In genomic region chr19:13748169-13748884, GRCh38 we compare ENCODE assay signal across 8 cellular contexts. TPM values are rescaled to one million over a fixed set of nuclear protein-coding genes. Genes with fewer than 3 reads are reported as not detected.
DNase-seq lines count a peak whose midpoint lies in the region; ATAC-seq, FAIRE-seq and TF ChIP-seq lines count a peak whose summit lies in the region.

No MANE protein-coding gene starts in this region.

- DNase-seq in DMS53 (lab: John Stamatoyannopoulos, UW) (peak; percentile 59), glutamatergic neuron (no peak), skeletal muscle cell (ENCODE audit: low read depth) (no peak), GM12891 (ENCODE audit: insufficient read length, low spot score) (no peak), cerebellar cortex (ENCODE audit: low spot score) (no peak), HuH-7 (ENCODE audit: low spot score) (no peak)
- peak; percentile 30 for DNase-seq in activated CD8-positive, alpha-beta T cell treated with anti-CD3 and anti-CD28 coated beads, Interleukin-2, amount 10 ng/mL, durations not matched to agents 7 days and 5 days

- H3K4me3 Mint-ChIP-seq in activated CD8-positive, alpha-beta T cell treated with anti-CD3 and anti-CD28 coated beads, Interleukin-2, amount 10 ng/mL, durations not matched to agents 7 days and 5 days: peak overlapping the region; percentile 94
- peak overlapping the region; percentile 94 for H3K4me3 Mint-ChIP-seq in glutamatergic neuron (ENCODE audit: unreplicated experiment)

- H3K27ac Mint-ChIP-seq in activated CD8-positive, alpha-beta T cell treated with anti-CD3 and anti-CD28 coated beads, Interleukin-2, amount 10 ng/mL, durations not matched to agents 7 days and 5 days: peak overlapping the region; percentile 96
- peak overlapping the region; percentile 69 for H3K27ac Mint-ChIP-seq in glutamatergic neuron (ENCODE audit: unreplicated experiment)

- H3K27me3 Mint-ChIP-seq in activated CD8-positive, alpha-beta T cell treated with anti-CD3 and anti-CD28 coated beads, Interleukin-2, amount 10 ng/mL, durations not matched to agents 7 days and 5 days (ENCODE audit: low read depth): no peaks in the 10 kb centered on the region
- H3K27me3 Mint-ChIP-seq in glutamatergic neuron (ENCODE audit: unreplicated experiment): no peaks in the 10 kb centered on the region

- no peak for TF ChIP-seq POLR2A in GM12891 (IDR thresholded peaks at IDR 0.05; ENCODE audit: low read depth, low read length)

- TF ChIP-seq CTCF in glutamatergic neuron (IDR thresholded peaks at IDR 0.05; ENCODE audit: partially characterized antibody, unreplicated experiment): no peak

- TF ChIP-seq RAD21 in Ishikawa (IDR thresholded peaks at IDR 0.05; ENCODE audit: low read depth): no peak

- FAIRE-seq in GM12891 (lab: Jason Lieb, UNC): no peak

- CTCF ChIA-PET in activated CD8-positive, alpha-beta T cell treated with anti-CD3 and anti-CD28 coated beads, Interleukin-2, amount 10 ng/mL, durations not matched to agents 7 days and 5 days (lab: Charles Lee): interaction anchor here (0.9 to 2.8 kb wide), 12 partner anchors 9 to 783 kb away, joined by 3 to 13 read pairs (median 4); partner anchors contain the start of gene C19orf53

- no peak for TF ChIP-seq EP300 in Ishikawa (IDR thresholded peaks at IDR 0.05; ENCODE audit: borderline replicate concordance)

- H3K4me3 ChIP-seq in skeletal muscle cell (ENCODE audit: low read depth, low read length): peak overlapping the region; percentile 86

- H3K4me1 Mint-ChIP-seq in activated CD8-positive, alpha-beta T cell treated with anti-CD3 and anti-CD28 coated beads, Interleukin-2, amount 10 ng/mL, durations not matched to agents 7 days and 5 days (ENCODE audit: low read depth): peaks cover 33% of the 10 kb centered on the region
- H3K4me1 Mint-ChIP-seq in glutamatergic neuron (ENCODE audit: low read depth, unreplicated experiment): peaks cover 3% of the 10 kb centered on the region

- peaks cover 6% of the 10 kb centered on the region for H3K9me3 Mint-ChIP-seq in activated CD8-positive, alpha-beta T cell treated with anti-CD3 and anti-CD28 coated beads, Interleukin-2, amount 10 ng/mL, durations not matched to agents 7 days and 5 days (ENCODE audit: insufficient read depth)
- H3K9me3 Mint-ChIP-seq in glutamatergic neuron (ENCODE audit: unreplicated experiment): peaks cover 2% of the 10 kb centered on the region

- POLR2A ChIA-PET in activated CD8-positive, alpha-beta T cell treated with anti-CD3 and anti-CD28 coated beads, Interleukin-2, amount 10 ng/mL, durations not matched to agents 7 days and 5 days (lab: Charles Lee): interaction anchor here (0.7 to 2.2 kb wide), 15 partner anchors 8 to 1659 kb away, joined by 3 to 14 read pairs (median 4); partner anchors contain the start of genes C19orf53, C19orf67, MRI1 and ZSWIM4

- ATAC-seq in activated CD8-positive, alpha-beta T cell treated with anti-CD3 and anti-CD28 coated beads, Interleukin-2, amount 10 ng/mL, durations not matched to agents 7 days and 5 days: peak; percentile 3

- peaks cover 17% of the 10 kb centered on the region for H3K36me3 Mint-ChIP-seq in activated CD8-positive, alpha-beta T cell treated with anti-CD3 and anti-CD28 coated beads, Interleukin-2, amount 10 ng/mL, durations not matched to agents 7 days and 5 days (ENCODE audit: low read depth)
- H3K36me3 Mint-ChIP-seq in glutamatergic neuron (ENCODE audit: unreplicated experiment): no peaks in the 10 kb centered on the region

TF ChIP-seq in Ishikawa, 13 proteins besides CTCF, POLR2A, EP300 and RAD21:
- TF ChIP-seq FOXM1 (IDR thresholded peaks at IDR 0.05; ENCODE audit: borderline replicate concordance, low read depth): no peak
- TF ChIP-seq ZBTB7A (IDR thresholded peaks at IDR 0.05; ENCODE audit: low read depth): 0 out of 2 replicates have a peak, but pooled peaks have one; percentile 23
- no peak for TF ChIP-seq TEAD4 (IDR thresholded peaks at IDR 0.05)
- no peak for TF ChIP-seq TCF12 (IDR thresholded peaks at IDR 0.05; ENCODE audit: low read depth)
- no peak for TF ChIP-seq TAF1 (IDR thresholded peaks at IDR 0.05; ENCODE audit: low read depth)

TF ChIP-seq in GM12891, 5 proteins besides CTCF, POLR2A, EP300 and RAD21:
- TF ChIP-seq POLR2AphosphoS5 (IDR thresholded peaks at IDR 0.05; ENCODE audit: low read depth, low read length): no peak
- TF ChIP-seq POU2F2 (IDR thresholded peaks at IDR 0.05; ENCODE audit: low read depth, low read length): no peak
- no peak for TF ChIP-seq SPI1 (IDR thresholded peaks at IDR 0.05; ENCODE audit: low read depth, low read length)
- TF ChIP-seq PAX5 (IDR thresholded peaks at IDR 0.05; ENCODE audit: insufficient read depth, low read length, severe bottlenecking): no peak
- TF ChIP-seq TAF1 (IDR thresholded peaks at IDR 0.05; ENCODE audit: low read depth, low read length): no peak

RNA-seq across cellular contexts. Expression of gene MRI1, which starts 16.0 kb away (rescaled TPM):
- 10 to 100 TPM; 47.8 to 50.6 TPM for total RNA-seq in activated CD8-positive, alpha-beta T cell treated with anti-CD3 and anti-CD28 coated beads, Interleukin-2, amount 10 ng/mL, durations not matched to agents 7 days and 5 days
- 21.9 TPM for total RNA-seq in glutamatergic neuron (ENCODE audit: unreplicated experiment)
- polyA plus RNA-seq in GM12891 (2012; ENCODE audit: low read depth, missing spikeins): 21.0 TPM

RNA-seq across cellular contexts. Expression of gene C19orf53, which starts 25.9 kb away (rescaled TPM):
- total RNA-seq in activated CD8-positive, alpha-beta T cell treated with anti-CD3 and anti-CD28 coated beads, Interleukin-2, amount 10 ng/mL, durations not matched to agents 7 days and 5 days: 100 to 1,000 TPM; 112 to 114 TPM
- total RNA-seq in glutamatergic neuron (ENCODE audit: unreplicated experiment): 68.3 TPM
- polyA plus RNA-seq in GM12891 (2012; ENCODE audit: low read depth, missing spikeins): 228 TPM

RNA-seq across cellular contexts. Expression of gene ZSWIM4, which starts 46.9 kb away (rescaled TPM):
- 1 to 10 TPM; 8.4 to 9.5 TPM for total RNA-seq in activated CD8-positive, alpha-beta T cell treated with anti-CD3 and anti-CD28 coated beads, Interleukin-2, amount 10 ng/mL, durations not matched to agents 7 days and 5 days
- 46.0 TPM for total RNA-seq in glutamatergic neuron (ENCODE audit: unreplicated experiment)
- 4.1 TPM for polyA plus RNA-seq in GM12891 (2012; ENCODE audit: low read depth, missing spikeins)

Comparison
In these comparisons a context has a peak if more than half of its experiments do, and no peak if none do; other contexts are left out.
1. DNase-seq: peak in DMS53 (single experiment) and activated CD8-positive, alpha-beta T cell treated with anti-CD3 and anti-CD28 coated beads, Interleukin-2, amount 10 ng/mL, durations not matched to agents 7 days and 5 days (single experiment); none in glutamatergic neuron (single experiment), skeletal muscle cell (single experiment), GM12891 (single experiment), cerebellar cortex (single experiment) and HuH-7 (single experiment).